In genomic region chr14:71190691-71191090, GRCh38 we compare ENCODE assay signal across 30 cellular contexts.
"Had no signal": no experiment of that assay in that cellular context is flagged by ENCODE, and none has a peak within 500 bp of the region (broad histone marks: within the 10 kb centered on the region; RNA-seq: fewer than 3 reads in every experiment).

No MANE protein-coding gene starts in this region.

- H3K9me3 Mint-ChIP-seq: effector memory CD8-positive, alpha-beta T cell; stimulated activated memory B cell treated with anti-CD40 and anti-IgM and Interleukin-4, amounts not matched to agents 10 μg/mL and 1 μg/mL and 100 μg/mL, for 72 hours had no signal

- H3K27ac ChIP-seq: esophagus squamous epithelium, heart right ventricle, left lung, ovary, psoas muscle, sigmoid colon, spleen, testis, tibial artery had no signal

- H3K9me3 ChIP-seq: esophagus squamous epithelium, heart right ventricle, left lung, mucosa of descending colon, ovary, psoas muscle, sigmoid colon, testis, tibial artery had no signal

- H3K27ac Mint-ChIP-seq: effector memory CD8-positive, alpha-beta T cell; mesothelial cell of epicardium; naive B cell; nephron; stimulated activated memory B cell treated with anti-CD40 and anti-IgM and Interleukin-4, amounts not matched to agents 10 μg/mL and 1 μg/mL and 100 μg/mL, for 72 hours; type B pancreatic cell had no signal

- ATAC-seq: effector memory CD8-positive, alpha-beta T cell; heart right ventricle; left cardiac atrium; left lung; mucosa of descending colon; psoas muscle; right cardiac atrium; stimulated activated memory B cell treated with anti-CD40 and anti-IgM and Interleukin-4, amounts not matched to agents 10 μg/mL and 1 μg/mL and 100 μg/mL, for 72 hours; stimulated activated naive CD8-positive, alpha-beta T cell treated with anti-CD3 and anti-CD28 coated beads, Interleukin-15, Interleukin-2, amounts not matched to agents 100 U/mL and 50 U/mL, for 24 hours had no signal

- H3K4me3 ChIP-seq: esophagus squamous epithelium, heart right ventricle, left lung, mucosa of descending colon, ovary, psoas muscle, sigmoid colon, spleen, testis, tibial artery had no signal

- H3K27me3 ChIP-seq: ovary, sigmoid colon, spleen, testis, tibial artery had no signal

- FAIRE-seq: endometrium, islet of Langerhans had no signal

- H3K4me3 Mint-ChIP-seq: effector memory CD8-positive, alpha-beta T cell; mesothelial cell of epicardium; naive B cell; nephron; stimulated activated memory B cell treated with anti-CD40 and anti-IgM and Interleukin-4, amounts not matched to agents 10 μg/mL and 1 μg/mL and 100 μg/mL, for 72 hours; type B pancreatic cell had no signal

- H3K36me3 ChIP-seq: esophagus squamous epithelium, heart right ventricle, left lung, ovary, sigmoid colon, spleen, tibial artery had no signal

- H3K4me1 ChIP-seq: esophagus squamous epithelium, heart right ventricle, left lung, psoas muscle, sigmoid colon, spleen, testis had no signal

- H3K36me3 Mint-ChIP-seq: type B pancreatic cell had no signal

- DNase-seq: cortex of kidney; effector memory CD8-positive, alpha-beta T cell; erythroblast; esophagus squamous epithelium; foreskin melanocyte; glutamatergic neuron; heart right ventricle; hippocampal formation; left cardiac atrium; left lung; mesenchymal stem cell; mucosa of descending colon; naive B cell; occipital lobe; ovary; posterior cingulate gyrus; psoas muscle; right cardiac atrium; sigmoid colon; spleen; stimulated activated CD4-positive, alpha-beta T cell treated with anti-CD3 and anti-CD28 coated beads, Interleukin-4, amount 100 ng/mL, for 4 hours; stimulated activated naive CD8-positive, alpha-beta T cell treated with anti-CD3 and anti-CD28 coated beads, Interleukin-15, Interleukin-2, amounts not matched to agents 100 U/mL and 50 U/mL, for 24 hours; testis; tibial artery had no signal

- H3K4me1 Mint-ChIP-seq: naive B cell; stimulated activated memory B cell treated with anti-CD40 and anti-IgM and Interleukin-4, amounts not matched to agents 10 μg/mL and 1 μg/mL and 100 μg/mL, for 72 hours had no signal
